ENCODE assay signal across 8 cellular contexts in the genomic region with DNA sequence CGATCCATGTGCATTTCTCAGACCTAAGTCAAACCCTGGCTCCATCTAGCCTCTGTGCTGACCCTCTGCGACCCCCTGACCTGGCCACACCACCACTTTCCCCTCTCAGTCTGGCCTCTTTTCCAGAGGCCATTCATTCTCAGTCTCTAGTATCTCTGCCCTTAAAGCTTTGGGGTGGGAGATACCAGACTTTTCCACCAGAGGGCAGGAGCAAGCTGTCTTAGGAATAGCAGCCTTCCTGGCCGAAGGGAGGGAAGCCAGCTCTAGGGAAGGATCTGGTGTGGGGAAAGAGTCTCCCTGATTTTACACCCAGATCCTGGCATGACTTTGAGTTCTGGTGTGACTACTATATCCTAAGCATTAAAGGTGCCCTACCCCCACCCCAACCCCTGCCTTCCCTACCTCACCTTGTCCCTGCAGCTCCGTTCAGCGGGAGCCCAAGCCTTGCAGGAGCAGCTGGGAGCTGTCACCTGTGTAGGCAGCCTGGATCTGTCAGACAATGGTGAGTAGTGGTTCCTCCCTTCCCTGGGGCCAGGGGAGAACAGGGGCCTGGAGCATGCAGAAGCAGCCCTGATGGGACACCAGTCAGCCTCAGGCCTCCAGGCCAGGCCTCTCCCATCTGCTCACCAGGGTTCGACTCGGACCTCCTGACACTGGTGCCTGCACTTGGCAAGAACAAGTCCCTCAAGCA. TPM values are rescaled to one million over a fixed set of nuclear protein-coding genes. Genes with fewer than 3 reads are reported as not detected.
DNase-seq lines count a peak whose midpoint lies in the region; ATAC-seq and TF ChIP-seq lines count a peak whose summit lies in the region.

No MANE protein-coding gene starts in this region.

- H3K4me2 ChIP-seq in OCI-LY3 (ENCODE audit: low read length), result no peak overlapping the region

- H3K27me3 ChIP-seq in OCI-LY3 (ENCODE audit: low read depth, low read length) (no peaks in the 10 kb centered on the region), ascending aorta (no peaks in the 10 kb centered on the region)

- DNase-seq in AG08395 (ENCODE audit: low spot score) (peak; percentile 78), GM04504 (ENCODE audit: low read depth) (peak; percentile 57), HK-2 (ENCODE audit: unreplicated experiment) (peak; percentile 65), ascending aorta (ENCODE audit: low spot score in 2 of 2) (peak in 1 of 2 donors; percentile 86), left cardiac atrium (peak; percentile 63), renal cortical epithelial cell (ENCODE audit: low read depth) (peak; percentile 48)

- TF ChIP-seq CTCF in OCI-LY3 (IDR thresholded peaks at IDR 0.05; ENCODE audit: low read depth, low read length) (peak; percentile 52), ascending aorta (IDR thresholded peaks at IDR 0.05) (peak; percentile 61 to 92 (median 91))

- no peak overlapping the region for H3K9ac ChIP-seq in OCI-LY3 (ENCODE audit: low read length)

- H3K4me1 ChIP-seq in OCI-LY3 (ENCODE audit: low read length) (no peaks in the 10 kb centered on the region), ascending aorta (no peaks in the 10 kb centered on the region)

- no peak overlapping the region for H2AFZ ChIP-seq in OCI-LY3 (ENCODE audit: low read depth, low read length)

- H3K9me3 ChIP-seq in OCI-LY3 (ENCODE audit: insufficient read depth, low read length) (no peaks in the 10 kb centered on the region), ascending aorta (no peaks in the 10 kb centered on the region)

- H3K36me3 ChIP-seq in OCI-LY3 (replicated peaks; ENCODE audit: low read depth, low read length), result no peaks in the 10 kb centered on the region
- no peaks in the 10 kb centered on the region for H3K36me3 ChIP-seq in ascending aorta

- intact Hi-C loops in ascending aorta (cut with DNase I), result loop anchor here (1.0 kb wide), 2 partner anchors 32 to 50 kb away; no protein-coding TSS in a partner anchor
- intact Hi-C loops in left cardiac atrium (cut with DNase I), result loop anchor here (2.0 to 5.0 kb wide), 3 partner anchors 32 to 49 kb away; a partner anchor contains a TSS

- no peak overlapping the region for H3K27ac ChIP-seq in OCI-LY3 (ENCODE audit: low read length)
- no peak overlapping the region for H3K27ac ChIP-seq in ascending aorta

- H3K4me3 ChIP-seq in OCI-LY3 (ENCODE audit: low read length) (no peak overlapping the region), ascending aorta (no peak overlapping the region)

- peak; percentile 77 to 82 for ATAC-seq in left cardiac atrium
- ATAC-seq in GM18873 (IDR thresholded peaks at IDR 0.05; ENCODE audit: low FRiP score, unreplicated experiment), result no peak

- 0 out of 2 replicates have a peak, but pooled peaks cover under 1% of the 10 kb centered on the region for H4K20me1 ChIP-seq in OCI-LY3 (ENCODE audit: insufficient read depth, low read length)

- no peaks in the 10 kb centered on the region for H3K79me2 ChIP-seq in OCI-LY3 (ENCODE audit: low read length)

RNA-seq across cellular contexts. Expression of a gene that starts 6.6 kb away (rescaled TPM):
- not detected for total RNA-seq in ascending aorta
- under 1 TPM; 0.08 to 0.62 TPM for total RNA-seq in left cardiac atrium
- total RNA-seq in renal cortical epithelial cell, result 0.10 TPM in 1 of 2 replicates, not detected in the other

RNA-seq across cellular contexts. Expression of a gene that starts 13.0 kb away (rescaled TPM):
- total RNA-seq in ascending aorta (not detected), left cardiac atrium (not detected), renal cortical epithelial cell (not detected in 2 replicates)

RNA-seq across cellular contexts. Expression of a gene that starts 35.7 kb away (rescaled TPM):
- total RNA-seq in ascending aorta, result 26.1 TPM
- 10 to 100 TPM; 11.5 to 13.0 TPM for total RNA-seq in left cardiac atrium
- total RNA-seq in renal cortical epithelial cell, result 18.5 and 28.0 TPM in 2 replicates

RNA-seq across cellular contexts. Expression of a gene that starts 56.2 kb away (rescaled TPM):
- 52.3 TPM for total RNA-seq in ascending aorta
- 10 to 100 TPM; 59.6 to 60.2 TPM for total RNA-seq in left cardiac atrium
- 73.8 and 112 TPM in 2 replicates for total RNA-seq in renal cortical epithelial cell

RNA-seq across cellular contexts. Expression of a gene that starts 56.3 kb away (rescaled TPM):
- not detected for total RNA-seq in ascending aorta
- total RNA-seq in left cardiac atrium, result 1 to 10 TPM; 1.6 to 1.8 TPM
- 1.6 and 2.4 TPM in 2 replicates for total RNA-seq in renal cortical epithelial cell
